19 cellular contexts compared by ENCODE assay signal in the genomic region with DNA sequence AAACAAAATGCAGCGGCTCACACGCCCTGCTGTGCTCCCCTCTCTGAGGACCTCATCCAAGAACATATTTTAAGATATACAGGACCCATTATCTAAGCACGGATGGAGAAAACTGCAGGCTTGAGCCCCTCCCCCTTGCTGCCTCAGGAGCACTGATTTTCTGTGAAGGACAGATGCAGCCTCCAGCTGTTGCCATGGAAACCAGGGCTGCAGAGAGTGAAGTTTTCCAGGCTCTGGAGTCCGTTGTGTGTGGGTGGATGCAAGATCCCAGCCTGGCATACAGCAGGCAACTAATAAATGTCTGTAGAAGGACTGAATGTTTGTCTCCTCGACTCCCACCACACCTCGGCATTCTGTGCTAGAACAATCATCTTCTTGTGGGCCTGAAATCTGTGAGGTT.
DNase-seq lines count a peak whose midpoint lies in the region; TF ChIP-seq lines count a peak whose summit lies in the region.
"Had no signal": no experiment of that assay in that cellular context is flagged by ENCODE, and none has a peak within 500 bp of the region (broad histone marks: within the 10 kb centered on the region; RNA-seq: fewer than 3 reads in every experiment).

No MANE protein-coding gene starts in this region.

- H3K9me3 ChIP-seq in ovary, result no peaks in the 10 kb centered on the region

- no peak for TF ChIP-seq CTCF in ovary (IDR thresholded peaks at IDR 0.05)

- H3K27ac ChIP-seq in ovary, result peak overlapping the region in 1 of 2 donors; percentile 65
- H3K27ac ChIP-seq: 22Rv1, C4-2B, GM23248 had no signal

- no peaks in the 10 kb centered on the region for H3K36me3 ChIP-seq in ovary

- TF ChIP-seq POLR2A in ovary (IDR thresholded peaks at IDR 0.05), result no peak

- WGBS in ovary, 3 donors, result 15 to 19% (median 19%) methylated on average over 6 of the region's 6 CpGs

- DNase-seq in DMS 273 (lab: John Stamatoyannopoulos, UW; ENCODE audit: unreplicated experiment) (peak; percentile 65), DMS 273 treated with DMSO at 0.1 percent for 48 hours (lab: John Stamatoyannopoulos, UW) (no peak), SK-N-DZ (ENCODE audit: low spot score) (peak; percentile 78), head of caudate nucleus (peak; percentile 32 to 87 (median 66)), ovary (peak in 3 of 5 donors; percentile 55 to 69 (median 60)), AG08396 (ENCODE audit: low spot score) (no peak), COR-L47 (lab: John Stamatoyannopoulos, UW) (no peak), 8988T (no peak)
- DNase-seq: DMS79; GM23248; Kasumi-1; NCI-H1105 treated with DMSO at 0.1 percent for 48 hours; NCI-H187; NCI-H524 treated with DMSO at 0.1 percent for 48 hours; NK-92 treated with Interleukin-12 subunit alpha and Interleukin-12 subunit beta, amount 100 ng/mL, for 24 hours; PC-3 had no signal

- H3K4me3 ChIP-seq in ovary, result no peak overlapping the region
- H3K4me3 ChIP-seq: GM12878, GM23248 had no signal

- H3K27me3 ChIP-seq in ovary, result no peaks in the 10 kb centered on the region

- TF ChIP-seq EP300 in ovary (IDR thresholded peaks at IDR 0.05), result no peak

- intact Hi-C loops in head of caudate nucleus (cut with DNase I) (no loop called here), ovary (cut with DNase I) (no loop called here)

- H3K4me1 ChIP-seq in ovary (ENCODE audit: insufficient read depth), result peaks cover 11% of the 10 kb centered on the region

Comparison
In these comparisons a context has a peak if more than half of its experiments do, and no peak if none do; other contexts are left out.
1. DNase-seq: peak in DMS 273 (single experiment), SK-N-DZ (single experiment), head of caudate nucleus (42 of 42) and ovary (3 of 5); none in DMS 273 treated with DMSO at 0.1 percent for 48 hours (single experiment), AG08396 (single experiment), COR-L47 (single experiment) and 8988T (single experiment).